In the genomic region with DNA sequence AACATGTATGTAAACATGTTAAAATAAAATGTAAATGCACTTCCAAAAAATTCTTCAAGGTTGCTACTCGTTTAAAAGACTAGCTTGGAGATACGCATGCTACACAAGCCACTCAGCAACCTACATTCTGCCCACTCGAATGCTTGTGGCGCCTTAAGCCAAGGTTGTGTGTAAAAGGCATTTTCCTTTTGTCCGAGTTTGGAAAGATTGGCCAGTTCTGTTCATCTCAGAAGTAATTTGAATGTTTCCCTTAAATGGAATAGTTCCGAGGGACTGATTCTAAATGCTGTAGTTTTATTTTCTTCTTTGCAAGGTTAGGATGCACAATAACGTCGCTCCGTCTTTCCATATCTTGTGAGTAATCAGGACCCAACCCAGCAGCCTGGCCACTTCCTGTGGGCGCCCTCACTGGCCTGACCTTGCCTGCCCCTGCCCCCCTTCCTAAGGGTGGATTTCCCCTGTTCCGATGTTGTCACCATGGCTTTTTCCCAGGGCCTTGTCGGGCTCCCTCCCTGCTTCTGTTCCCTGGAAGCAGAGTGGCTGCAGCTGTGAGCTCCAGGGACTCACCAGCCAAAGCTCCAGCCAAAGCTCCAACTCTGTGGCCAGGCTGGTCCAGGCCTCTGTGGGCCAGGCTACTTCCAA, we compare ENCODE assay signal across 9 cellular contexts.
DNase-seq lines count a peak whose midpoint lies in the region; ATAC-seq and TF ChIP-seq lines count a peak whose summit lies in the region.
"Had no signal": no experiment of that assay in that cellular context is flagged by ENCODE, and none has a peak within 500 bp of the region (broad histone marks: within the 10 kb centered on the region; RNA-seq: fewer than 3 reads in every experiment).

No MANE protein-coding gene starts in this region.

- H3K4me1 Mint-ChIP-seq in activated CD8-positive, alpha-beta T cell treated with anti-CD3 and anti-CD28 coated beads for 36 hours (ENCODE audit: low read depth), result peaks cover 4% of the 10 kb centered on the region
- peaks cover 6% of the 10 kb centered on the region for H3K4me1 Mint-ChIP-seq in activated CD8-positive, alpha-beta T cell treated with anti-CD3 and anti-CD28 coated beads, Interleukin-2, amount 10 ng/mL, durations not matched to agents 7 days and 5 days (ENCODE audit: low read depth)
- peaks cover 22% of the 10 kb centered on the region for H3K4me1 Mint-ChIP-seq in type B pancreatic cell (ENCODE audit: unreplicated experiment)

- peaks cover 7% of the 10 kb centered on the region for H3K9me3 Mint-ChIP-seq in activated CD8-positive, alpha-beta T cell treated with anti-CD3 and anti-CD28 coated beads for 36 hours
- H3K9me3 Mint-ChIP-seq in activated CD8-positive, alpha-beta T cell treated with anti-CD3 and anti-CD28 coated beads, Interleukin-2, amount 10 ng/mL, durations not matched to agents 7 days and 5 days (ENCODE audit: insufficient read depth), result peaks cover 8% of the 10 kb centered on the region
- H3K9me3 Mint-ChIP-seq in type B pancreatic cell, result peaks cover 7% of the 10 kb centered on the region

- H3K9ac ChIP-seq in duodenal mucosa (ENCODE audit: low read depth in 1 of 2, low read length in 2 of 2), result peak overlapping the region; percentile 2 to 11

- intact Hi-C loops in activated CD8-positive, alpha-beta T cell treated with anti-CD3 and anti-CD28 coated beads for 36 hours (cut with micrococcal nuclease), result no loop called here

- no peaks in the 10 kb centered on the region for H3K36me3 ChIP-seq in duodenal mucosa (ENCODE audit: control insufficient read depth in 1 of 2, insufficient read depth in 2 of 2, low read length in 2 of 2)

- no peaks in the 10 kb centered on the region for H3K36me3 Mint-ChIP-seq in activated CD8-positive, alpha-beta T cell treated with anti-CD3 and anti-CD28 coated beads for 36 hours (ENCODE audit: low read depth)
- H3K36me3 Mint-ChIP-seq in activated CD8-positive, alpha-beta T cell treated with anti-CD3 and anti-CD28 coated beads, Interleukin-2, amount 10 ng/mL, durations not matched to agents 7 days and 5 days (ENCODE audit: low read depth), result no peaks in the 10 kb centered on the region
- H3K36me3 Mint-ChIP-seq in type B pancreatic cell, result no peaks in the 10 kb centered on the region

- H3K9me3 ChIP-seq in duodenal mucosa (ENCODE audit: control insufficient read depth in 1 of 2, low read length in 2 of 2), result peaks cover 4 to 11% of the 10 kb centered on the region in 2 donors

- peak overlapping the region; percentile 6 to 32 for H3K4me3 ChIP-seq in duodenal mucosa (ENCODE audit: low read depth in 1 of 2, low read length in 2 of 2)

- H3K27ac ChIP-seq in duodenal mucosa (ENCODE audit: low read depth, low read length), result peak overlapping the region; percentile 4

- DNase-seq in activated CD8-positive, alpha-beta T cell treated with anti-CD3 and anti-CD28 coated beads for 36 hours, result peak; percentile 19
- DNase-seq in activated CD8-positive, alpha-beta T cell treated with anti-CD3 and anti-CD28 coated beads, Interleukin-2, amount 10 ng/mL, durations not matched to agents 7 days and 5 days, result no peak
- peak; percentile 83 for DNase-seq in midbrain (lab: John Stamatoyannopoulos, UW)
- peak; percentile 50 for DNase-seq in type B pancreatic cell (ENCODE audit: extremely low spot score, unreplicated experiment)
- no peak for DNase-seq in NCI-H2227 (lab: John Stamatoyannopoulos, UW; ENCODE audit: unreplicated experiment)
- DNase-seq in NCI-H2227 treated with DMSO at 0.1 percent for 48 hours (lab: John Stamatoyannopoulos, UW), result no peak
- no peak for DNase-seq in GM19238 (ENCODE audit: insufficient read length, low spot score)

- no peak overlapping the region for H3K4me3 Mint-ChIP-seq in activated CD8-positive, alpha-beta T cell treated with anti-CD3 and anti-CD28 coated beads for 36 hours
- no peak overlapping the region for H3K4me3 Mint-ChIP-seq in activated CD8-positive, alpha-beta T cell treated with anti-CD3 and anti-CD28 coated beads, Interleukin-2, amount 10 ng/mL, durations not matched to agents 7 days and 5 days
- no peak overlapping the region for H3K4me3 Mint-ChIP-seq in type B pancreatic cell
- H3K4me3 Mint-ChIP-seq: B cell had no signal

- H3K27me3 Mint-ChIP-seq in activated CD8-positive, alpha-beta T cell treated with anti-CD3 and anti-CD28 coated beads for 36 hours, result peaks cover 29% of the 10 kb centered on the region
- peaks cover 15% of the 10 kb centered on the region for H3K27me3 Mint-ChIP-seq in activated CD8-positive, alpha-beta T cell treated with anti-CD3 and anti-CD28 coated beads, Interleukin-2, amount 10 ng/mL, durations not matched to agents 7 days and 5 days (ENCODE audit: low read depth)
- peaks cover 13% of the 10 kb centered on the region for H3K27me3 Mint-ChIP-seq in type B pancreatic cell

- TF ChIP-seq CTCF in activated CD8-positive, alpha-beta T cell treated with anti-CD3 and anti-CD28 coated beads for 36 hours (IDR thresholded peaks at IDR 0.05), result no peak
- TF ChIP-seq CTCF in type B pancreatic cell (conservative IDR thresholded peaks at IDR 0.05), result no peak

- POLR2A ChIA-PET in activated CD8-positive, alpha-beta T cell treated with anti-CD3 and anti-CD28 coated beads for 36 hours (lab: Charles Lee), result no interaction called here
- POLR2A ChIA-PET in activated CD8-positive, alpha-beta T cell treated with anti-CD3 and anti-CD28 coated beads, Interleukin-2, amount 10 ng/mL, durations not matched to agents 7 days and 5 days (lab: Charles Lee), result no interaction called here

- no peaks in the 10 kb centered on the region for H3K27me3 ChIP-seq in duodenal mucosa (ENCODE audit: control insufficient read depth in 1 of 2, insufficient read depth in 2 of 2, low read length in 2 of 2)

- no peak for ATAC-seq in activated CD8-positive, alpha-beta T cell treated with anti-CD3 and anti-CD28 coated beads for 36 hours
- no peak for ATAC-seq in activated CD8-positive, alpha-beta T cell treated with anti-CD3 and anti-CD28 coated beads, Interleukin-2, amount 10 ng/mL, durations not matched to agents 7 days and 5 days

- CTCF ChIA-PET in activated CD8-positive, alpha-beta T cell treated with anti-CD3 and anti-CD28 coated beads for 36 hours (lab: Charles Lee), result interaction anchor here (1.3 kb wide), 1 partner anchor 34 kb away, joined by 4 read pairs; no protein-coding TSS in a partner anchor
- CTCF ChIA-PET in activated CD8-positive, alpha-beta T cell treated with anti-CD3 and anti-CD28 coated beads, Interleukin-2, amount 10 ng/mL, durations not matched to agents 7 days and 5 days (lab: Charles Lee), result interaction anchor here (1.5 kb wide), 1 partner anchor 34 kb away, joined by 3 read pairs; no protein-coding TSS in a partner anchor

- H3K27ac Mint-ChIP-seq in activated CD8-positive, alpha-beta T cell treated with anti-CD3 and anti-CD28 coated beads for 36 hours, result no peak overlapping the region
- H3K27ac Mint-ChIP-seq in activated CD8-positive, alpha-beta T cell treated with anti-CD3 and anti-CD28 coated beads, Interleukin-2, amount 10 ng/mL, durations not matched to agents 7 days and 5 days, result no peak overlapping the region
- H3K27ac Mint-ChIP-seq in type B pancreatic cell, result no peak overlapping the region
- H3K27ac Mint-ChIP-seq: B cell had no signal

- H3K4me1 ChIP-seq in duodenal mucosa (ENCODE audit: control insufficient read depth in 1 of 2, insufficient read depth in 2 of 2, low read length in 2 of 2), result peaks cover 22 to 23% of the 10 kb centered on the region in 2 donors

Comparison
In these comparisons a context has a peak if more than half of its experiments do, and no peak if none do; other contexts are left out.
1. DNase-seq: peak in activated CD8-positive, alpha-beta T cell treated with anti-CD3 and anti-CD28 coated beads for 36 hours (single experiment), midbrain (single experiment) and type B pancreatic cell (single experiment); none in activated CD8-positive, alpha-beta T cell treated with anti-CD3 and anti-CD28 coated beads, Interleukin-2, amount 10 ng/mL, durations not matched to agents 7 days and 5 days (single experiment), NCI-H2227 (single experiment), NCI-H2227 treated with DMSO at 0.1 percent for 48 hours (single experiment) and GM19238 (single experiment).